In genomic region chr3:152835311-152836102, GRCh38 we compare ENCODE assay signal across 1 cellular context.
TF ChIP-seq lines count a peak whose summit lies in the region.

No MANE protein-coding gene starts in this region.

TF ChIP-seq in K562, 482 proteins besides CTCF, POLR2A, EP300 and RAD21 (continued from another document and continues in another):
- TF ChIP-seq POLR3G (IDR thresholded peaks at IDR 0.05; ENCODE audit: extremely low read depth, insufficient read length, insufficient replicate concordance) (no peak), NELFE (IDR thresholded peaks at IDR 0.05; ENCODE audit: insufficient read depth, insufficient read length) (no peak), C11orf30 (IDR thresholded peaks at IDR 0.05; ENCODE audit: low read depth) (no peak), ZBTB43 (CRISPR knock-in tag; IDR thresholded peaks at IDR 0.05) (no peak), RAD51 (IDR thresholded peaks at IDR 0.05; ENCODE audit: borderline replicate concordance, low read depth) (no peak), YBX1 (IDR thresholded peaks at IDR 0.05) (no peak), CCNT2 (IDR thresholded peaks at IDR 0.05; ENCODE audit: borderline replicate concordance, extremely low read depth, insufficient read length, low read depth, low read length) (peak; percentile 3), TFE3 (CRISPR knock-in tag; IDR thresholded peaks at IDR 0.05) (no peak), XRCC4 (IDR thresholded peaks at IDR 0.05; ENCODE audit: extremely low read depth, insufficient read depth, insufficient read length) (no peak), PYGO2 (tag; IDR thresholded peaks at IDR 0.05) (no peak), ZNF124 (CRISPR knock-in tag; IDR thresholded peaks at IDR 0.05) (0 out of 2 replicates have a peak, but pooled peaks have one; percentile 7), EGR1 (conservative IDR thresholded peaks at IDR 0.05) (peak; percentile 77), ZNF668 (CRISPR knock-in tag; IDR thresholded peaks at IDR 0.05) (no peak), MYBL2 (IDR thresholded peaks at IDR 0.05; ENCODE audit: low read depth) (no peak), MYBL2 (CRISPR knock-in tag; IDR thresholded peaks at IDR 0.05; ENCODE audit: borderline replicate concordance) (no peak), HCFC1 (IDR thresholded peaks at IDR 0.05; ENCODE audit: low read depth, low read length) (no peak), SMARCE1 (IDR thresholded peaks at IDR 0.05) (no peak), MBD2 (IDR thresholded peaks at IDR 0.05; ENCODE audit: borderline replicate concordance, low read depth) (no peak), GABPA (tag; conservative IDR thresholded peaks at IDR 0.05; ENCODE audit: low read depth) (no peak; the same call in 1 of the 2 replicates), KAT7 (CRISPR knock-in tag; IDR thresholded peaks at IDR 0.05; ENCODE audit: borderline replicate concordance) (peak; percentile 75; the same call in 1 of the 2 replicates), ZNF707 (CRISPR knock-in tag; conservative IDR thresholded peaks at IDR 0.05) (no peak), HMGN3 (IDR thresholded peaks at IDR 0.05; ENCODE audit: borderline replicate concordance, extremely low read depth, insufficient read length, low read depth, low read length) (peak; percentile 2), NRF1 (conservative IDR thresholded peaks at IDR 0.05 in 1 of 2, IDR thresholded peaks at IDR 0.05 in 1 of 2) (peak; percentile 7 to 50; a peak in 1 of 4 replicates), FOSL1 (tag; conservative IDR thresholded peaks at IDR 0.05) (no peak), CGGBP1 (CRISPR knock-in tag; IDR thresholded peaks at IDR 0.05) (no peak), ILK (tag; IDR thresholded peaks at IDR 0.05; ENCODE audit: borderline replicate concordance, low read depth) (no peak), TAF15 (IDR thresholded peaks at IDR 0.05; ENCODE audit: low read depth, low read length) (no peak), ZZZ3 (IDR thresholded peaks at IDR 0.05) (no peak), NR2F6 (CRISPR knock-in tag; IDR thresholded peaks at IDR 0.05) (no peak), HEY1 (CRISPR knock-in tag; IDR thresholded peaks at IDR 0.05; ENCODE audit: borderline replicate concordance) (no peak), KDM1A (IDR thresholded peaks at IDR 0.05) (no peak), NFE2 (IDR thresholded peaks at IDR 0.05; ENCODE audit: low read depth) (no peak), RBM25 (IDR thresholded peaks at IDR 0.05; ENCODE audit: low read depth, low read length, severe bottlenecking) (no peak), ZNF699 (CRISPR knock-in tag; IDR thresholded peaks at IDR 0.05; ENCODE audit: insufficient replicate concordance) (no peak), TEAD2 (tag; IDR thresholded peaks at IDR 0.05) (no peak), PHF21A (IDR thresholded peaks at IDR 0.05; ENCODE audit: borderline replicate concordance, low read depth) (no peak), ZBTB7A (IDR thresholded peaks at IDR 0.05; ENCODE audit: borderline replicate concordance, control insufficient read depth, low read depth, low read length) (peak; percentile 77; the same call in 1 of the 2 replicates), ARNT (IDR thresholded peaks at IDR 0.05) (no peak), CHAMP1 (IDR thresholded peaks at IDR 0.05) (no peak), ZNF212 (CRISPR knock-in tag; IDR thresholded peaks at IDR 0.05) (no peak), RBBP5 (IDR thresholded peaks at IDR 0.05; ENCODE audit: borderline replicate concordance, insufficient read depth, low read length, poor library complexity, severe bottlenecking) (peak; percentile 79)
- TF ChIP-seq, protein P1, sequence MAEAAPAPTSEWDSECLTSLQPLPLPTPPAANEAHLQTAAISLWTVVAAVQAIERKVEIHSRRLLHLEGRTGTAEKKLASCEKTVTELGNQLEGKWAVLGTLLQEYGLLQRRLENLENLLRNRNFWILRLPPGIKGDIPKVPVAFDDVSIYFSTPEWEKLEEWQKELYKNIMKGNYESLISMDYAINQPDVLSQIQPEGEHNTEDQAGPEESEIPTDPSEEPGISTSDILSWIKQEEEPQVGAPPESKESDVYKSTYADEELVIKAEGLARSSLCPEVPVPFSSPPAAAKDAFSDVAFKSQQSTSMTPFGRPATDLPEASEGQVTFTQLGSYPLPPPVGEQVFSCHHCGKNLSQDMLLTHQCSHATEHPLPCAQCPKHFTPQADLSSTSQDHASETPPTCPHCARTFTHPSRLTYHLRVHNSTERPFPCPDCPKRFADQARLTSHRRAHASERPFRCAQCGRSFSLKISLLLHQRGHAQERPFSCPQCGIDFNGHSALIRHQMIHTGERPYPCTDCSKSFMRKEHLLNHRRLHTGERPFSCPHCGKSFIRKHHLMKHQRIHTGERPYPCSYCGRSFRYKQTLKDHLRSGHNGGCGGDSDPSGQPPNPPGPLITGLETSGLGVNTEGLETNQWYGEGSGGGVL (CRISPR knock-in tag; IDR thresholded peaks at IDR 0.05) = no peak
- TF ChIP-seq, protein P2, sequence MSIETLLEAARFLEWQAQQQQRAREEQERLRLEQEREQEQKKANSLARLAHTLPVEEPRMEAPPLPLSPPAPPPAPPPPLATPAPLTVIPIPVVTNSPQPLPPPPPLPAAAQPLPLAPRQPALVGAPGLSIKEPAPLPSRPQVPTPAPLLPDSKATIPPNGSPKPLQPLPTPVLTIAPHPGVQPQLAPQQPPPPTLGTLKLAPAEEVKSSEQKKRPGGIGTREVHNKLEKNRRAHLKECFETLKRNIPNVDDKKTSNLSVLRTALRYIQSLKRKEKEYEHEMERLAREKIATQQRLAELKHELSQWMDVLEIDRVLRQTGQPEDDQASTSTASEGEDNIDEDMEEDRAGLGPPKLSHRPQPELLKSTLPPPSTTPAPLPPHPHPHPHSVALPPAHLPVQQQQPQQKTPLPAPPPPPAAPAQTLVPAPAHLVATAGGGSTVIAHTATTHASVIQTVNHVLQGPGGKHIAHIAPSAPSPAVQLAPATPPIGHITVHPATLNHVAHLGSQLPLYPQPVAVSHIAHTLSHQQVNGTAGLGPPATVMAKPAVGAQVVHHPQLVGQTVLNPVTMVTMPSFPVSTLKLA (conservative IDR thresholded peaks at IDR 0.05) = 0 out of 4 replicates have a peak, but pooled peaks of 1 of the 2 experiments have one; percentile 8
- TF ChIP-seq, protein P3, sequence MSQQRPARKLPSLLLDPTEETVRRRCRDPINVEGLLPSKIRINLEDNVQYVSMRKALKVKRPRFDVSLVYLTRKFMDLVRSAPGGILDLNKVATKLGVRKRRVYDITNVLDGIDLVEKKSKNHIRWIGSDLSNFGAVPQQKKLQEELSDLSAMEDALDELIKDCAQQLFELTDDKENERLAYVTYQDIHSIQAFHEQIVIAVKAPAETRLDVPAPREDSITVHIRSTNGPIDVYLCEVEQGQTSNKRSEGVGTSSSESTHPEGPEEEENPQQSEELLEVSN (IDR thresholded peaks at IDR 0.05; ENCODE audit: borderline replicate concordance in 1 of 2, extremely low read depth in 1 of 2, insufficient read depth in 1 of 2, insufficient read length in 1 of 2, low read depth in 1 of 2, low read length in 1 of 2, poor library complexity in 1 of 2, severe bottlenecking in 1 of 2) = no peak
